In the genomic region with DNA sequence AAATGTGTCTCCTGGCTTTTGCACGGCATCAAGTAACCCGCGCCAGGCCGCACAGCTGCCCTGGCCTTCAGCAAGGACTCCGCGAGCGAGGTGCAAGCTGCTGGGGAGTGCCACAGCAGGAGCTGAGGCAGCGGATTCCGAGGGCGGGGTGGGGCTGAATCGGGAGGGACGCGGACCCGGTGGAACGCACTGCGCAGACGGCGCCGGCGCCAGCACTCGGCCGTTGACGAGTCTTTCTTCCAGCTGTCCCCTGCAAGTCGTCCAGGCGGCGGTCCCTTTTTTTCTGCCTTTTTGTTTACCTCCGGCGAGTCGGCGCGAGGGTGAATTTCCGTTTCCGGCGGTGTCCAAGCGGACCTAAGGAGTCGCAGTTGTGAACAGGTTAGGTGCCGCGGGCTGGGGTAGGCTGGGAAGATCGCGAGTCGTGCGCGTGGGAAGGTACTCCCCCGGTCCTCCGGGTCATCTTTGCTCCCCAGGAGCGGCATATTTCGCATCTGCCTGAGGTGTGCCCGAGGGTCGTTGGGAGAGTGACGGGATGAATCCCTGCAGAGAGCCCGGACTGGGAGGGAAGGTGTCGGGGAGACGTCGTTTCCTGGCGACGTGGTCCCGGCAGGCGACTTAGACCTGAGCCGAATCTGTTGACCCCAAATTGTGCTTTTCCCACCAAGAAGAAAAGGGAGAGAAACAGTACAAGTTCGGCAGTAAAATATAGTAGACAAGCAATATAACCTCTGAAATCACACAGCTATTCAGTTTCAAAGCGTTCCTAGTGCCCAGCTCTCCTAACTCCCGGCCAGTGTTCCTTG, we compare ENCODE assay signal across 8 cellular contexts.
DNase-seq lines count a peak whose midpoint lies in the region; ATAC-seq and TF ChIP-seq lines count a peak whose summit lies in the region.
"Not testable (repeated sequence)": the region's sequence is repeated elsewhere in the genome, so short reads cannot be mapped to it uniquely, and the experiment has no call there.

No MANE protein-coding gene starts in this region.

- intact Hi-C loops in right lobe of liver (cut with DNase I) = not testable (repeated sequence)

- H3K9me3 ChIP-seq in ectodermal cell (ENCODE audit: control insufficient read depth, low read length); right lobe of liver: not testable (repeated sequence)

- WGBS in ectodermal cell, 2 experiments = 0% methylated on average over 40 to 41 of the region's 62 CpGs
- WGBS in right lobe of liver (ENCODE audit: insufficient coverage, low coverage, low lambda C conversion rate, missing lambda C conversion rate) = 0% methylated on average over 33 of the region's 62 CpGs

- H3K27me3 ChIP-seq in BJ (ENCODE audit: control insufficient read depth, insufficient read depth, low read length); ectodermal cell (ENCODE audit: control insufficient read depth, insufficient read depth, low read length, poor library complexity, severe bottlenecking); right lobe of liver: not testable (repeated sequence)

- H3K27ac ChIP-seq in ectodermal cell (ENCODE audit: insufficient read depth, low read depth, low read length, poor library complexity, severe bottlenecking) (peak overlapping the region; percentile 74), right lobe of liver (peak overlapping the region; percentile 58 to 73 (median 66))

- POLR2A ChIA-PET in BJ (lab: Charles Lee) = not testable (repeated sequence)

- TF ChIP-seq CTCF in BJ (IDR thresholded peaks at IDR 0.05; ENCODE audit: insufficient read depth, low read depth, low read length); right lobe of liver (IDR thresholded peaks at IDR 0.05): not testable (repeated sequence)

- not testable (repeated sequence) for H3K36me3 ChIP-seq in BJ (ENCODE audit: control insufficient read depth, insufficient read depth, low read length); ectodermal cell (ENCODE audit: control insufficient read depth, insufficient read depth, low read length); right lobe of liver

- TF ChIP-seq POLR2A in right lobe of liver (IDR thresholded peaks at IDR 0.05) = peak; percentile 67

- ATAC-seq in GM19351 (IDR thresholded peaks at IDR 0.05; ENCODE audit: unreplicated experiment) (peak; percentile 83), HG03442 (IDR thresholded peaks at IDR 0.05; ENCODE audit: unreplicated experiment) (peak; percentile 82), right lobe of liver (peak; percentile 63 to 84 (median 75))

- not testable (repeated sequence) for DNase-seq in BJ (ENCODE audit: low read depth)
- peak; percentile 76 for DNase-seq in NCI-H69 (lab: John Stamatoyannopoulos, UW)
- DNase-seq in activated CD8-positive, alpha-beta memory T cell treated with anti-CD3 and anti-CD28 coated beads for 24 hours = peak; percentile 87
- DNase-seq in right lobe of liver = peak; percentile 81 to 89 (median 82)
- DNase-seq in stimulated activated CD4-positive, alpha-beta T cell treated with anti-CD3 and anti-CD28 coated beads, Interleukin-1b, Interleukin-23, amount 100 ng/mL, for 24 hours (ENCODE audit: low read depth in 4 of 4, low spot score in 1 of 4) = peak; percentile 42 to 45 (median 44)

- CTCF ChIA-PET in BJ (lab: Yijun Ruan, JAX) = not testable (repeated sequence)

- H3K4me3 ChIP-seq in BJ (ENCODE audit: low read depth, low read length) = peak overlapping the region; percentile 59
- H3K4me3 ChIP-seq in ectodermal cell (ENCODE audit: insufficient read depth, low read depth, low read length) = peak overlapping the region; percentile 71
- H3K4me3 ChIP-seq in right lobe of liver = peak overlapping the region; percentile 61 to 68 (median 65)

- H3K4me1 ChIP-seq in ectodermal cell (ENCODE audit: control insufficient read depth, insufficient read depth, low read length); right lobe of liver: not testable (repeated sequence)
